Comparison of ENCODE assay signal across 17 cellular contexts in the genomic region with DNA sequence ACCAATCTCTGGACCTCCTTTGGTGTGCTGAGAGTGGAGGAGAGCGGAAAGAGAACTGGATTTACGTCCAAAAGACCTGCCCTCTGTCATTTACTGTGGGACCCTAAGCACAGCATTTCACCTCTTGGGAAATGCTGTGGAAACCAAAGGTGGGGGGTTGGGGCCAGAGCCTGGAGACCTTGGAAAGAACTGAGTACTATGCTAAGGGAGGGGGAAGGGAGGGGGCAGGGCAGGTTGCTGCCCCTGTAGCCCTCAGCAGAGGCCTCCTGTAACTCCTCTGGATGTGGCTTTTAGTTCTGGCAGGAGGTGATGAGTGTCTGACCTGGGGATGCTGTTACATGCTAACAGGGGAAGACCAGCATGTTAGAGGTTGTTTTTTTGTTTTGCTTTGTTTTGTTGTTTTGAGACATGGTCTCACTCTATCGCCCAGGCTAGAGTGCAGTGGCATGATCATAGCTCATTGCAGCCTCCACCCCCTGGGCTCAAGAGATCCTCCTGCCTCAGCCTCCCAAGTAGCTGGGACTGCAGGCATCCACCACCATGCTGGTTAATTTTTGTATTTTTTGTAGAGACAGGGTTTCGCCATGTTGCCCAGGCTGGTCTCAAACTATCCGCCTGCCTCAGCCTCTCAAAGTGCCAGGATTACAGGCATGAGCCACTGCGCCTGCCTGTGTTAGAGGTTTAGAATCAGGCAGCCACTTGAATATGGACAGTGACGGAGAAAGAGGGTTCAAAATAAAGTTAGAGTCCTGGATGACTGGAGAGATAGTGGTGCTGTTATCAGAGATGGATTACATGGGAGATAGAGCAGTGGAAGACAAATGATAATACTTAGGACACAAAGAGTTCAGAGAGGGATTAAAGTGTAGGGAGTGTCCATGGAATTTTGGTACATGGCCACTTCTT. TPM values are rescaled to one million over a fixed set of nuclear protein-coding genes. Genes with fewer than 3 reads are reported as not detected.
"Had no signal": no experiment of that assay in that cellular context is flagged by ENCODE, and none has a peak within 500 bp of the region (broad histone marks: within the 10 kb centered on the region; RNA-seq: fewer than 3 reads in every experiment).

No MANE protein-coding gene starts in this region.

- DNase-seq: activated CD4-positive, CD25-positive, alpha-beta regulatory T cell treated with anti-CD3 and anti-CD28 coated beads, Interleukin-2, amount 50 U/mL, for 72 hours; activated naive CD4-positive, alpha-beta T cell; activated T-cell treated with anti-CD3 and anti-CD28 coated beads for 4 hours; left lung; mammary epithelial cell; stimulated activated CD4-positive, alpha-beta T cell treated with anti-CD3 and anti-CD28 coated beads, Interleukin-12 subunit alpha, Interleukin-12 subunit beta, amount 100 ng/mL, for 4 hours; stimulated activated CD4-positive, alpha-beta T cell treated with anti-CD3 and anti-CD28 coated beads, Interleukin-2, amount 100 ng/mL, for 24 hours; T-cell; T-helper 9 cell had no signal

- H3K9me3 Mint-ChIP-seq: nephron, T-cell had no signal

- H3K9me3 ChIP-seq: gastroesophageal sphincter, left lung, ovary, thoracic aorta had no signal

- H3K4me3 Mint-ChIP-seq: nephron, T-cell had no signal

- H3K27ac ChIP-seq: gastroesophageal sphincter, left lung, ovary, thoracic aorta had no signal

- H3K27ac Mint-ChIP-seq: T-cell had no signal

- H3K4me1 Mint-ChIP-seq: T-cell had no signal

- H3K36me3 Mint-ChIP-seq: T-cell had no signal

- ATAC-seq: T-cell had no signal

- FAIRE-seq: astrocyte, keratinocyte, urothelium cell line had no signal

- H3K27me3 ChIP-seq: gastroesophageal sphincter, left lung, ovary had no signal

- H3K4me3 ChIP-seq: gastroesophageal sphincter, left lung, ovary, thoracic aorta had no signal

- H3K36me3 ChIP-seq: gastroesophageal sphincter, left lung, ovary, thoracic aorta had no signal

RNA-seq across cellular contexts. Expression of a gene that starts 21.7 kb away (rescaled TPM):
- total RNA-seq: dermis microvascular lymphatic vessel endothelial cell had no signal
- polyA plus RNA-seq: mammary epithelial cell had no signal
